In the genomic region with DNA sequence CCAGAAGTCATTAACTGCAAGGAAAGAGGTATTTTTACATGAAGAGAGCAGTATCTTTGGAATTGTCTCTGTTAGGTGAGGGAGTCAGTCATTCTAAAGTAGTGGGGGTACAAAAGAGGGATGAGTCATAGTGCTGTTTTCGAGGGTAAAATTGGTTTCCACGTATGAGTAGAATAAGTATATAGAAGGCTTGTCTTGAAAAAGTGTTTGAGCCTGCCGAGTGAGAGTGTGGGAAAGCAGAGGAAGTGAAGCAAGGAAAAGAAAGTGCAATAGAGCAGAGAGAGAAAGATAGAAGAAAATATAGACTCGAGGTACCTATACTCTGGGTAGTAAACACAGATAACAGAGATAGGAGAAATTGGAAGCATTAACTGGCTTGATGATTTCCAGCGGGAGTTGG, we compare ENCODE assay signal across 18 cellular contexts.
DNase-seq lines count a peak whose midpoint lies in the region; ATAC-seq and TF ChIP-seq lines count a peak whose summit lies in the region.
"Had no signal": no experiment of that assay in that cellular context is flagged by ENCODE, and none has a peak within 500 bp of the region (broad histone marks: within the 10 kb centered on the region; RNA-seq: fewer than 3 reads in every experiment).

No MANE protein-coding gene starts in this region.

- H3K9me3 ChIP-seq in Caco-2: no peaks in the 10 kb centered on the region
- H3K9me3 ChIP-seq: HAP-1 had no signal

- CTCF ChIA-PET in Caco-2 (lab: Charles Lee): no interaction called here

- H3K27ac Mint-ChIP-seq in Caco-2 (ENCODE audit: unreplicated experiment): no peak overlapping the region
- H3K27ac Mint-ChIP-seq: IgD-negative memory B cell, nephron had no signal

- no peaks in the 10 kb centered on the region for H3K27me3 Mint-ChIP-seq in Caco-2 (ENCODE audit: insufficient read depth, unreplicated experiment)

- intact Hi-C loops in Caco-2 (cut with micrococcal nuclease; ENCODE audit: unreplicated experiment): no loop called here

- H3K4me3 Mint-ChIP-seq in Caco-2 (ENCODE audit: unreplicated experiment): no peak overlapping the region
- H3K4me3 Mint-ChIP-seq: IgD-negative memory B cell, nephron had no signal

- no peak for TF ChIP-seq CTCF in Caco-2 (IDR thresholded peaks at IDR 0.05; ENCODE audit: insufficient read depth in 1 of 2, low read depth in 1 of 2, low read length in 1 of 2, severe bottlenecking in 1 of 2, unreplicated experiment in 1 of 2)

- no peaks in the 10 kb centered on the region for H3K27me3 ChIP-seq in Caco-2 (replicated peaks; ENCODE audit: control insufficient read depth, insufficient read depth, low read length)

- DNase-seq in DMS79 treated with DMSO at 0.1 percent for 48 hours (lab: John Stamatoyannopoulos, UW): no peak
- no peak for DNase-seq in activated CD4-positive, alpha-beta T cell treated with anti-CD3 and anti-CD28 coated beads, Interleukin-2, amount 50 U/mL, for 4 hours
- DNase-seq in DMS53 treated with DMSO at 0.1 percent for 48 hours (lab: John Stamatoyannopoulos, UW; ENCODE audit: unreplicated experiment): no peak
- no peak for DNase-seq in Caco-2
- DNase-seq: activated T-cell treated with anti-CD3 and anti-CD28 coated beads, Interleukin-2, amount 50 U/mL, for 1 hour; AML-193; DMS79; NCI-H446; SW 1271 had no signal

- peak; percentile 86 for ATAC-seq in GM18861 (IDR thresholded peaks at IDR 0.05; ENCODE audit: unreplicated experiment)
- peak; percentile 94 for ATAC-seq in GM21526 (IDR thresholded peaks at IDR 0.05; ENCODE audit: low FRiP score, unreplicated experiment)
- ATAC-seq in HG02973 (IDR thresholded peaks at IDR 0.05; ENCODE audit: unreplicated experiment): peak; percentile 98
- ATAC-seq in HG03565 (IDR thresholded peaks at IDR 0.05; ENCODE audit: unreplicated experiment): peak; percentile 99
- ATAC-seq: esophagus mucosa had no signal

- H3K4me3 ChIP-seq in Caco-2 (ENCODE audit: low read depth, low read length): no peak overlapping the region
- H3K4me3 ChIP-seq: coronary artery, HAP-1 had no signal

- H3K4me1 ChIP-seq in Caco-2: no peaks in the 10 kb centered on the region
- H3K4me1 ChIP-seq: HAP-1 had no signal

- no TSS peak for BruUV-seq in Caco-2 (replicated peaks; lab: Mats Ljungman, UMichigan)

- H3K4me1 Mint-ChIP-seq in Caco-2 (ENCODE audit: low read depth, unreplicated experiment): peaks cover 7% of the 10 kb centered on the region
- H3K4me1 Mint-ChIP-seq: nephron had no signal

- H3K36me3 ChIP-seq in Caco-2 (ENCODE audit: control insufficient read depth, insufficient read depth, low read length): no peaks in the 10 kb centered on the region
- H3K36me3 ChIP-seq: HAP-1 had no signal

- POLR2A ChIA-PET in Caco-2 (lab: Charles Lee): no interaction called here

- H3K36me3 Mint-ChIP-seq in Caco-2 (ENCODE audit: insufficient read depth, unreplicated experiment): peaks cover 7% of the 10 kb centered on the region
- H3K36me3 Mint-ChIP-seq: IgD-negative memory B cell had no signal

- no peaks in the 10 kb centered on the region for H3K9me3 Mint-ChIP-seq in Caco-2 (ENCODE audit: unreplicated experiment)
- H3K9me3 Mint-ChIP-seq: IgD-negative memory B cell, nephron had no signal
